Comparison of ENCODE assay signal across 19 cellular contexts in genomic region chrX:48181882-48182281, GRCh38. TPM values are rescaled to one million over a fixed set of nuclear protein-coding genes. Genes with fewer than 3 reads are reported as not detected.
"Had no signal": no experiment of that assay in that cellular context is flagged by ENCODE, and none has a peak within 500 bp of the region (broad histone marks: within the 10 kb centered on the region; RNA-seq: fewer than 3 reads in every experiment).

No MANE protein-coding gene starts in this region.

RNA-seq across cellular contexts. Expression of gene SSX5, which starts 14.7 kb away (rescaled TPM):
- total RNA-seq: colonic mucosa; dermis microvascular lymphatic vessel endothelial cell; endodermal cell; esophagus mucosa; esophagus squamous epithelium; gastrocnemius medialis; glomerular endothelial cell; heart right ventricle; kidney epithelial cell; left cardiac atrium; left lung; left ventricle myocardium superior; lower leg skin; lower lobe of right lung; lung microvascular endothelial cell; mononuclear cell; mucosa of gallbladder; naive thymus-derived CD8-positive, alpha-beta T cell had no signal
- polyA plus RNA-seq: heart right ventricle; keratinocyte; naive thymus-derived CD8-positive, alpha-beta T cell had no signal

RNA-seq across cellular contexts. Expression of gene SPACA5B, which starts 51.5 kb away (rescaled TPM):
- total RNA-seq: colonic mucosa; dermis microvascular lymphatic vessel endothelial cell; endodermal cell; esophagus mucosa; esophagus squamous epithelium; gastrocnemius medialis; glomerular endothelial cell; heart right ventricle; kidney epithelial cell; left cardiac atrium; left lung; left ventricle myocardium superior; lower leg skin; lower lobe of right lung; lung microvascular endothelial cell; mononuclear cell; mucosa of gallbladder; naive thymus-derived CD8-positive, alpha-beta T cell had no signal
- polyA plus RNA-seq: heart right ventricle; keratinocyte; naive thymus-derived CD8-positive, alpha-beta T cell had no signal
